In the genomic region with DNA sequence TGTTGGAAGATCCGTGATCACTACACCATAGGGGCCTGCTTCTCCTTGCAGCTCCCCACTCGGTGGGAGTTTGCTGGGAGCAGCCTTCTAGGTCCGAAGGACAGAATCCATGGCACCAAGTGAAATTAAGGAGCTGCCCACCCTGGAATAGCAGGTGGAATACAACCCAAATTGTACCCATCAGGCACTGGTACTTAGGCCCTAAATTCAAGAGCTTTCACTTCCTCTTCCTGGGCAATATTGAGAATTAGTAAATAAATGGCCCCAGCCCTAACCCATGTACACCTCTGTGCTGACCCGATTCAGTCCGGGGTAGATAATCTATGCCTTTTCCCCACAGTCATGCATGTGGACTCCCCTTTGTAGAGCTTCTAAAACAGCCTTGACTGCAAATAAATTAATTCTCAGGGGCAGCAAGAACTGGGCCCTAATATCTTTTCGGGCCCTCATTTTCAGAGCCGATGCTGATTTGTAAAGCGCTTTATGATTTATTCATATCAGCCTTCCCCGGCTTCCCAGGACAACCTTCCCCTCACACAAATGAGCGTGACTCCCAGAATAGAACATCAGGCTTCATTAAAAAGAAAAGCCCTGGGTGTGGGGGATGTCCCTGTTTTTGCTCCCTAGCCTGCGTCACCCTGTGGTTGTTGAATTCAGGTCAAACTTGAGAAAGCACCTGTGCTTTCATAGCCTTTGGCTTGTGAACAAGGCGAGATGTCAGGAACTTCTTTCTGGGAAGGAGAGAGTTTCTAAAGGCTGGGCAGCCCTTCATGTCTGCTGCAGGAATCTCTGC, we compare ENCODE assay signal across 1 cellular context.
TF ChIP-seq lines count a peak whose summit lies in the region.

No MANE protein-coding gene starts in this region.

TF ChIP-seq in H1, 55 proteins besides CTCF, POLR2A, EP300 and RAD21 (continued from another document):
- TF ChIP-seq ZNF274 (IDR thresholded peaks at IDR 0.05; ENCODE audit: borderline replicate concordance, extremely low read depth, low read length) (no peak), SAP30 (IDR thresholded peaks at IDR 0.05; ENCODE audit: insufficient read depth, insufficient replicate concordance, low read length) (no peak)
- TF ChIP-seq, protein P1, sequence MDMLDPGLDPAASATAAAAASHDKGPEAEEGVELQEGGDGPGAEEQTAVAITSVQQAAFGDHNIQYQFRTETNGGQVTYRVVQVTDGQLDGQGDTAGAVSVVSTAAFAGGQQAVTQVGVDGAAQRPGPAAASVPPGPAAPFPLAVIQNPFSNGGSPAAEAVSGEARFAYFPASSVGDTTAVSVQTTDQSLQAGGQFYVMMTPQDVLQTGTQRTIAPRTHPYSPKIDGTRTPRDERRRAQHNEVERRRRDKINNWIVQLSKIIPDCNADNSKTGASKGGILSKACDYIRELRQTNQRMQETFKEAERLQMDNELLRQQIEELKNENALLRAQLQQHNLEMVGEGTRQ (IDR thresholded peaks at IDR 0.05; ENCODE audit: low read length): no peak
